In genomic region chr16:67236551-67237395, GRCh38 we compare ENCODE assay signal across 8 cellular contexts. TPM values are rescaled to one million over a fixed set of nuclear protein-coding genes. Genes with fewer than 3 reads are reported as not detected.
DNase-seq lines count a peak whose midpoint lies in the region; ATAC-seq and TF ChIP-seq lines count a peak whose summit lies in the region.

No MANE protein-coding gene starts in this region.

- TF ChIP-seq CTCF in coronary artery (IDR thresholded peaks at IDR 0.05) (no peak), osteoblast (IDR thresholded peaks at IDR 0.05; ENCODE audit: extremely low read depth, low read depth, low read length) (no peak)

- H3K36me3 Mint-ChIP-seq in activated CD4-positive, alpha-beta T cell treated with anti-CD3 and anti-CD28 coated beads for 36 hours (ENCODE audit: low read depth) = peaks cover 36% of the 10 kb centered on the region

- H3K27ac ChIP-seq in HUES6 (ENCODE audit: low read depth, low read length) = no peak overlapping the region
- H3K27ac ChIP-seq in coronary artery = no peak overlapping the region
- no peak overlapping the region for H3K27ac ChIP-seq in osteoblast (ENCODE audit: low read depth, low read length)

- DNase-seq in EH (ENCODE audit: low read depth) = peak; percentile 68
- DNase-seq in activated CD4-positive, alpha-beta T cell treated with anti-CD3 and anti-CD28 coated beads for 36 hours = peak; percentile 94
- peak; percentile 74 for DNase-seq in coronary artery (ENCODE audit: low spot score)
- DNase-seq in osteoblast (ENCODE audit: insufficient read length, low spot score, missing footprints) = peak; percentile 94
- DNase-seq in NCI-H1092 treated with DMSO at 0.1 percent for 48 hours (lab: John Stamatoyannopoulos, UW) = no peak
- no peak for DNase-seq in NCI-H2171 (lab: John Stamatoyannopoulos, UW)

- H3K9me3 ChIP-seq in HUES6 (ENCODE audit: control insufficient read depth, insufficient read depth, low read depth, low read length) (no peaks in the 10 kb centered on the region), osteoblast (ENCODE audit: low read depth, low read length) (no peaks in the 10 kb centered on the region)

- no peaks in the 10 kb centered on the region for H3K9me3 Mint-ChIP-seq in activated CD4-positive, alpha-beta T cell treated with anti-CD3 and anti-CD28 coated beads for 36 hours (ENCODE audit: low read depth)

- H3K4me3 ChIP-seq in HUES6 (ENCODE audit: low read depth, low read length) (peak overlapping the region; percentile 42; the same call in 1 of the 2 replicates), coronary artery (no peak overlapping the region), osteoblast (ENCODE audit: insufficient read depth, low read length) (no peak overlapping the region)

- ATAC-seq in activated CD4-positive, alpha-beta T cell treated with anti-CD3 and anti-CD28 coated beads for 36 hours = peak; percentile 99
- no peak for ATAC-seq in HG03378 (IDR thresholded peaks at IDR 0.05; ENCODE audit: unreplicated experiment)

- peaks cover 39% of the 10 kb centered on the region for H3K79me2 ChIP-seq in osteoblast (ENCODE audit: insufficient read depth, low read length)

- CTCF ChIA-PET in activated CD4-positive, alpha-beta T cell treated with anti-CD3 and anti-CD28 coated beads for 36 hours (lab: Charles Lee) = interaction anchor here (1.0 to 1.3 kb wide), 2 partner anchors 11 to 25 kb away, joined by 3 read pairs; no protein-coding TSS in a partner anchor

- no peaks in the 10 kb centered on the region for H3K27me3 Mint-ChIP-seq in activated CD4-positive, alpha-beta T cell treated with anti-CD3 and anti-CD28 coated beads for 36 hours

- peaks cover 10% of the 10 kb centered on the region for H4K20me1 ChIP-seq in osteoblast (ENCODE audit: insufficient read depth, low read length)

- H3K36me3 ChIP-seq in HUES6 (ENCODE audit: control insufficient read depth, insufficient read depth, low read length) (peaks cover 54% of the 10 kb centered on the region), osteoblast (ENCODE audit: insufficient read depth, low read length) (peaks cover 68% of the 10 kb centered on the region)

- H3K4me3 Mint-ChIP-seq in activated CD4-positive, alpha-beta T cell treated with anti-CD3 and anti-CD28 coated beads for 36 hours = peak overlapping the region; percentile 66

- H3K27me3 ChIP-seq in HUES6 (ENCODE audit: control insufficient read depth, insufficient read depth, low read length) (no peaks in the 10 kb centered on the region), osteoblast (ENCODE audit: insufficient read depth, low read length) (no peaks in the 10 kb centered on the region)

- no peak overlapping the region for H3K4me2 ChIP-seq in osteoblast (ENCODE audit: insufficient read depth, low read length)

- H2AFZ ChIP-seq in osteoblast (ENCODE audit: low read length) = no peak overlapping the region

- peaks cover 12% of the 10 kb centered on the region for H3K4me1 Mint-ChIP-seq in activated CD4-positive, alpha-beta T cell treated with anti-CD3 and anti-CD28 coated beads for 36 hours

- peak overlapping the region; percentile 78 for H3K27ac Mint-ChIP-seq in activated CD4-positive, alpha-beta T cell treated with anti-CD3 and anti-CD28 coated beads for 36 hours

- peak overlapping the region; percentile 55 for H3K9ac ChIP-seq in HUES6 (ENCODE audit: low read length)

- H3K4me1 ChIP-seq in HUES6 (ENCODE audit: control insufficient read depth, insufficient read depth, low read length) (peaks cover 24% of the 10 kb centered on the region), osteoblast (ENCODE audit: insufficient read depth, low read length) (peaks cover 23% of the 10 kb centered on the region)

- POLR2A ChIA-PET in activated CD4-positive, alpha-beta T cell treated with anti-CD3 and anti-CD28 coated beads for 36 hours (lab: Charles Lee) = interaction anchor here (0.6 to 1.9 kb wide), 2 partner anchors 10 to 615 kb away, joined by 3 to 5 read pairs; partner anchors contain the start of gene TMEM208

- intact Hi-C loops in activated CD4-positive, alpha-beta T cell treated with anti-CD3 and anti-CD28 coated beads for 36 hours (cut with DNase I, micrococcal nuclease) = loop anchor here (1.0 kb wide), 3 partner anchors 8 to 11 kb away; partner anchors contain the start of genes TMEM208 (in 2 of the 2) and FHOD1 (in 1 of the 2)

RNA-seq across cellular contexts. Expression of gene TMEM208, which starts 9.8 kb away (rescaled TPM):
- 10 to 100 TPM; 13.6 to 31.2 TPM for total RNA-seq in activated CD4-positive, alpha-beta T cell treated with anti-CD3 and anti-CD28 coated beads for 36 hours
- 22.4 and 25.3 TPM in 2 replicates for total RNA-seq in osteoblast

RNA-seq across cellular contexts. Expression of gene FHOD1, which starts 10.5 kb away (rescaled TPM):
- 10 to 100 TPM; 75.5 to 77.2 TPM for total RNA-seq in activated CD4-positive, alpha-beta T cell treated with anti-CD3 and anti-CD28 coated beads for 36 hours
- total RNA-seq in osteoblast = 27.4 and 28.2 TPM in 2 replicates

RNA-seq across cellular contexts. Expression of gene SLC9A5, which starts 12.0 kb away (rescaled TPM):
- 1 to 10 TPM; 4.5 to 5.5 TPM for total RNA-seq in activated CD4-positive, alpha-beta T cell treated with anti-CD3 and anti-CD28 coated beads for 36 hours
- total RNA-seq in osteoblast = 2.9 and 3.6 TPM in 2 replicates

RNA-seq across cellular contexts. Expression of gene ELMO3, which starts 37.8 kb away (rescaled TPM):
- total RNA-seq in activated CD4-positive, alpha-beta T cell treated with anti-CD3 and anti-CD28 coated beads for 36 hours = 1 to 10 TPM; 3.0 to 4.6 TPM
- 0.29 and 0.36 TPM in 2 replicates for total RNA-seq in osteoblast

RNA-seq across cellular contexts. Expression of gene PLEKHG4, which starts 42.6 kb away (rescaled TPM):
- total RNA-seq in activated CD4-positive, alpha-beta T cell treated with anti-CD3 and anti-CD28 coated beads for 36 hours = 10 to 100 TPM; 21.1 to 23.1 TPM
- 31.8 and 41.6 TPM in 2 replicates for total RNA-seq in osteoblast

Comparison
In these comparisons a context has a peak if more than half of its experiments do, and no peak if none do; other contexts are left out.
1. DNase-seq: peak in EH (single experiment), activated CD4-positive, alpha-beta T cell treated with anti-CD3 and anti-CD28 coated beads for 36 hours (single experiment), coronary artery (single experiment) and osteoblast (single experiment); none in NCI-H1092 treated with DMSO at 0.1 percent for 48 hours (single experiment) and NCI-H2171 (single experiment).